In the genomic region with DNA sequence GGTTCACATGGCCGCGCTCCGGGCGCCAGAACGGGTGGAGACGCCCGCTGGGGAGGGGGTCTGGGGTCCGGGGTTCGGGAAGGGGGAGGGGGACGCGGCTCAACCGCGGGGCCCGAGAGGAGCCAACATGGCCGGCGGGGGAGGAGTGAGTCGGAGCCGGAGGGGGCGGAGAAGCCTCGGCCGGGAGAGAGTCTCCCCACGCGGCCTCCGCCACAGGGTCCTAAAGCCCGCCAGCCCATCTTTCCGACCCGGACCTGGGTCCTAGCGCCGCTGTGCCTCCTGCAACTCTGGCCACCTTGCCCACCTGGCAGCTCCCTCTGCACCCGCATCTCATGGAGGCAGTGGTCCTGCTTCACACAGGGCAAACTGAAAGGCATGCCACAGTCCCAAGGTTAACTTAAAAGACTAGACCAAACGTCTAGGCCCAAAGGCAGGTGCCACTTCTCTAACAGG, we compare ENCODE assay signal across 1 cellular context.
TF ChIP-seq lines count a peak whose summit lies in the region.

TSS of gene BAZ2A (minus strand) at position 147 of the 453 bp plus-strand sequence. CDS start 12,796 bp downstream, outside the sequence.

TF ChIP-seq in HEK293, 187 proteins besides CTCF, POLR2A, EP300 and RAD21 (continued from another document and continues in another):
- TF ChIP-seq, protein P1, sequence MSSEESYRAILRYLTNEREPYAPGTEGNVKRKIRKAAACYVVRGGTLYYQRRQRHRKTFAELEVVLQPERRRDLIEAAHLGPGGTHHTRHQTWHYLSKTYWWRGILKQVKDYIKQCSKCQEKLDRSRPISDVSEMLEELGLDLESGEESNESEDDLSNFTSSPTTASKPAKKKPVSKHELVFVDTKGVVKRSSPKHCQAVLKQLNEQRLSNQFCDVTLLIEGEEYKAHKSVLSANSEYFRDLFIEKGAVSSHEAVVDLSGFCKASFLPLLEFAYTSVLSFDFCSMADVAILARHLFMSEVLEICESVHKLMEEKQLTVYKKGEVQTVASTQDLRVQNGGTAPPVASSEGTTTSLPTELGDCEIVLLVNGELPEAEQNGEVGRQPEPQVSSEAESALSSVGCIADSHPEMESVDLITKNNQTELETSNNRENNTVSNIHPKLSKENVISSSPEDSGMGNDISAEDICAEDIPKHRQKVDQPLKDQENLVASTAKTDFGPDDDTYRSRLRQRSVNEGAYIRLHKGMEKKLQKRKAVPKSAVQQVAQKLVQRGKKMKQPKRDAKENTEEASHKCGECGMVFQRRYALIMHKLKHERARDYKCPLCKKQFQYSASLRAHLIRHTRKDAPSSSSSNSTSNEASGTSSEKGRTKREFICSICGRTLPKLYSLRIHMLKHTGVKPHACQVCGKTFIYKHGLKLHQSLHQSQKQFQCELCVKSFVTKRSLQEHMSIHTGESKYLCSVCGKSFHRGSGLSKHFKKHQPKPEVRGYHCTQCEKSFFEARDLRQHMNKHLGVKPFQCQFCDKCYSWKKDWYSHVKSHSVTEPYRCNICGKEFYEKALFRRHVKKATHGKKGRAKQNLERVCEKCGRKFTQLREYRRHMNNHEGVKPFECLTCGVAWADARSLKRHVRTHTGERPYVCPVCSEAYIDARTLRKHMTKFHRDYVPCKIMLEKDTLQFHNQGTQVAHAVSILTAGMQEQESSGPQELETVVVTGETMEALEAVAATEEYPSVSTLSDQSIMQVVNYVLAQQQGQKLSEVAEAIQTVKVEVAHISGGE (tag by site-specific recombination; conservative IDR thresholded peaks at IDR 0.05; ENCODE audit: low read depth) = peak; percentile 47; the same call in 1 of the 2 replicates
- TF ChIP-seq TCF7L2 (IDR thresholded peaks at IDR 0.05; ENCODE audit: borderline replicate concordance, low read depth, low read length) = no peak
- no peak for TF ChIP-seq ZNF670 (tag by site-specific recombination; IDR thresholded peaks at IDR 0.05; ENCODE audit: low read depth)
- no peak for TF ChIP-seq ZNF701 (tag by site-specific recombination; IDR thresholded peaks at IDR 0.05)
- no peak for TF ChIP-seq ZNF513 (tag by site-specific recombination; IDR thresholded peaks at IDR 0.05)
- no peak for TF ChIP-seq ZNF350 (tag by site-specific recombination; IDR thresholded peaks at IDR 0.05)
- no peak for TF ChIP-seq ZNF274 (IDR thresholded peaks at IDR 0.05; ENCODE audit: low read length)
- TF ChIP-seq ZNF274 (tag by site-specific recombination; IDR thresholded peaks at IDR 0.05; ENCODE audit: borderline replicate concordance) = no peak
- TF ChIP-seq ZSCAN5A (tag by site-specific recombination; IDR thresholded peaks at IDR 0.05) = peak; percentile 58; the same call in 1 of the 2 replicates
- TF ChIP-seq KLF9 (tag by site-specific recombination; IDR thresholded peaks at IDR 0.05; ENCODE audit: low read depth) = peak; percentile 76
- no peak for TF ChIP-seq ZNF747 (tag by site-specific recombination; IDR thresholded peaks at IDR 0.05)
- TF ChIP-seq ZNF248 (tag by site-specific recombination; IDR thresholded peaks at IDR 0.05) = no peak
- TF ChIP-seq, protein P2, sequence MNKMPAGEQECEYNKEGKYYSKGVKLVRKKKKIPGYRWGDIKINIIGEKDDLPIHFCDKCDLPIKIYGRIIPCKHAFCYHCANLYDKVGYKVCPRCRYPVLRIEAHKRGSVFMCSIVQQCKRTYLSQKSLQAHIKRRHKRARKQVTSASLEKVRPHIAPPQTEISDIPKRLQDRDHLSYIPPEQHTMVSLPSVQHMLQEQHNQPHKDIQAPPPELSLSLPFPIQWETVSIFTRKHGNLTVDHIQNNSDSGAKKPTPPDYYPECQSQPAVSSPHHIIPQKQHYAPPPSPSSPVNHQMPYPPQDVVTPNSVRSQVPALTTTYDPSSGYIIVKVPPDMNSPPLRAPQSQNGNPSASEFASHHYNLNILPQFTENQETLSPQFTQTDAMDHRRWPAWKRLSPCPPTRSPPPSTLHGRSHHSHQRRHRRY (tag by site-specific recombination; IDR thresholded peaks at IDR 0.05) = no peak
- peak; percentile 52 for TF ChIP-seq SCRT2 (tag by site-specific recombination; IDR thresholded peaks at IDR 0.05)
- no peak for TF ChIP-seq ZNF707 (tag by site-specific recombination; IDR thresholded peaks at IDR 0.05)
- TF ChIP-seq, protein P3, sequence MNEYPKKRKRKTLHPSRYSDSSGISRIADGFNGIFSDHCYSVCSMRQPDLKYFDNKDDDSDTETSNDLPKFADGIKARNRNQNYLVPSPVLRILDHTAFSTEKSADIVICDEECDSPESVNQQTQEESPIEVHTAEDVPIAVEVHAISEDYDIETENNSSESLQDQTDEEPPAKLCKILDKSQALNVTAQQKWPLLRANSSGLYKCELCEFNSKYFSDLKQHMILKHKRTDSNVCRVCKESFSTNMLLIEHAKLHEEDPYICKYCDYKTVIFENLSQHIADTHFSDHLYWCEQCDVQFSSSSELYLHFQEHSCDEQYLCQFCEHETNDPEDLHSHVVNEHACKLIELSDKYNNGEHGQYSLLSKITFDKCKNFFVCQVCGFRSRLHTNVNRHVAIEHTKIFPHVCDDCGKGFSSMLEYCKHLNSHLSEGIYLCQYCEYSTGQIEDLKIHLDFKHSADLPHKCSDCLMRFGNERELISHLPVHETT (tag by site-specific recombination; IDR thresholded peaks at IDR 0.05) = peak; percentile 82
- TF ChIP-seq ZNF223 (tag by site-specific recombination; IDR thresholded peaks at IDR 0.05) = no peak
- no peak for TF ChIP-seq GLI4 (tag by site-specific recombination; IDR thresholded peaks at IDR 0.05)
- no peak for TF ChIP-seq ZNF623 (tag by site-specific recombination; IDR thresholded peaks at IDR 0.05)
- TF ChIP-seq ZNF580 (tag by site-specific recombination; IDR thresholded peaks at IDR 0.05) = peak; percentile 57; the same call in 1 of the 2 replicates
- peak; percentile 43; the same call in 1 of the 2 replicates for TF ChIP-seq ZNF2 (tag by site-specific recombination; IDR thresholded peaks at IDR 0.05)
- TF ChIP-seq ZSCAN23 (tag by site-specific recombination; IDR thresholded peaks at IDR 0.05) = peak; percentile 72; the same call in 1 of the 2 replicates
- no peak for TF ChIP-seq ZNF521 (tag by site-specific recombination; IDR thresholded peaks at IDR 0.05)
- no peak for TF ChIP-seq ZNF121 (tag by site-specific recombination; IDR thresholded peaks at IDR 0.05)
- TF ChIP-seq, protein P4, sequence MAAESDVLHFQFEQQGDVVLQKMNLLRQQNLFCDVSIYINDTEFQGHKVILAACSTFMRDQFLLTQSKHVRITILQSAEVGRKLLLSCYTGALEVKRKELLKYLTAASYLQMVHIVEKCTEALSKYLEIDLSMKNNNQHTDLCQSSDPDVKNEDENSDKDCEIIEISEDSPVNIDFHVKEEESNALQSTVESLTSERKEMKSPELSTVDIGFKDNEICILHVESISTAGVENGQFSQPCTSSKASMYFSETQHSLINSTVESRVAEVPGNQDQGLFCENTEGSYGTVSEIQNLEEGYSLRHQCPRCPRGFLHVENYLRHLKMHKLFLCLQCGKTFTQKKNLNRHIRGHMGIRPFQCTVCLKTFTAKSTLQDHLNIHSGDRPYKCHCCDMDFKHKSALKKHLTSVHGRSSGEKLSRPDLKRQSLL (tag by site-specific recombination; IDR thresholded peaks at IDR 0.05) = peak; percentile 83
- TF ChIP-seq, protein P5, sequence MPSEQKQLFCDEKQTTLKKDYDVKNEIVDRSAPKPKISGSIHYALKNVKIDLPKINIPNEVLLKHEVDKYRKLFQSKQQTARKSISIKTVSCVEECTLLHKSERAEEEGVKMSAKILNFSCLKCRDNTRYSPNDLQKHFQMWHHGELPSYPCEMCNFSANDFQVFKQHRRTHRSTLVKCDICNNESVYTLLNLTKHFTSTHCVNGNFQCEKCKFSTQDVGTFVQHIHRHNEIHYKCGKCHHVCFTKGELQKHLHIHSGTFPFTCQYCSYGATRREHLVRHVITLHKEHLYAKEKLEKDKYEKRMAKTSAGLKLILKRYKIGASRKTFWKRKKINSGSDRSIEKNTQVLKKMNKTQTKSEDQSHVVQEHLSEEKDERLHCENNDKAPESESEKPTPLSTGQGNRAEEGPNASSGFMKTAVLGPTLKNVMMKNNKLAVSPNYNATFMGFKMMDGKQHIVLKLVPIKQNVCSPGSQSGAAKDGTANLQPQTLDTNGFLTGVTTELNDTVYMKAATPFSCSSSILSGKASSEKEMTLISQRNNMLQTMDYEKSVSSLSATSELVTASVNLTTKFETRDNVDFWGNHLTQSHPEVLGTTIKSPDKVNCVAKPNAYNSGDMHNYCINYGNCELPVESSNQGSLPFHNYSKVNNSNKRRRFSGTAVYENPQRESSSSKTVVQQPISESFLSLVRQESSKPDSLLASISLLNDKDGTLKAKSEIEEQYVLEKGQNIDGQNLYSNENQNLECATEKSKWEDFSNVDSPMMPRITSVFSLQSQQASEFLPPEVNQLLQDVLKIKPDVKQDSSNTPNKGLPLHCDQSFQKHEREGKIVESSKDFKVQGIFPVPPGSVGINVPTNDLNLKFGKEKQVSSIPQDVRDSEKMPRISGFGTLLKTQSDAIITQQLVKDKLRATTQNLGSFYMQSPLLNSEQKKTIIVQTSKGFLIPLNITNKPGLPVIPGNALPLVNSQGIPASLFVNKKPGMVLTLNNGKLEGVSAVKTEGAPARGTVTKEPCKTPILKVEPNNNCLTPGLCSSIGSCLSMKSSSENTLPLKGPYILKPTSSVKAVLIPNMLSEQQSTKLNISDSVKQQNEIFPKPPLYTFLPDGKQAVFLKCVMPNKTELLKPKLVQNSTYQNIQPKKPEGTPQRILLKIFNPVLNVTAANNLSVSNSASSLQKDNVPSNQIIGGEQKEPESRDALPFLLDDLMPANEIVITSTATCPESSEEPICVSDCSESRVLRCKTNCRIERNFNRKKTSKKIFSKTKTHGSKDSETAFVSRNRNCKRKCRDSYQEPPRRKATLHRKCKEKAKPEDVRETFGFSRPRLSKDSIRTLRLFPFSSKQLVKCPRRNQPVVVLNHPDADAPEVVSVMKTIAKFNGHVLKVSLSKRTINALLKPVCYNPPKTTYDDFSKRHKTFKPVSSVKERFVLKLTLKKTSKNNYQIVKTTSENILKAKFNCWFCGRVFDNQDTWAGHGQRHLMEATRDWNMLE (tag by site-specific recombination; conservative IDR thresholded peaks at IDR 0.05; ENCODE audit: low read depth) = no peak
- peak; percentile 93 for TF ChIP-seq ZNF184 (tag by site-specific recombination; IDR thresholded peaks at IDR 0.05)
- peak; percentile 59; the same call in 1 of the 2 replicates for TF ChIP-seq ZNF76 (tag by site-specific recombination; IDR thresholded peaks at IDR 0.05; ENCODE audit: borderline replicate concordance, low read depth)
- TF ChIP-seq KLF17 (tag by site-specific recombination; IDR thresholded peaks at IDR 0.05) = peak; percentile 95
- no peak for TF ChIP-seq ZFP41 (tag by site-specific recombination; IDR thresholded peaks at IDR 0.05; ENCODE audit: borderline replicate concordance)
- TF ChIP-seq ZBTB48 (tag by site-specific recombination; IDR thresholded peaks at IDR 0.05) = no peak; the same call in 1 of the 2 replicates
- no peak for TF ChIP-seq ZNF239 (tag by site-specific recombination; IDR thresholded peaks at IDR 0.05)
- TF ChIP-seq KLF10 (tag by site-specific recombination; IDR thresholded peaks at IDR 0.05) = peak; percentile 94
- TF ChIP-seq SALL2 (tag by site-specific recombination; IDR thresholded peaks at IDR 0.05; ENCODE audit: borderline replicate concordance) = no peak
- 0 out of 2 replicates have a peak, but pooled peaks have one; percentile 62 for TF ChIP-seq ZNF423 (tag by site-specific recombination; IDR thresholded peaks at IDR 0.05)
- TF ChIP-seq ZBTB1 (tag by site-specific recombination; IDR thresholded peaks at IDR 0.05) = no peak
- TF ChIP-seq OSR2 (tag by site-specific recombination; IDR thresholded peaks at IDR 0.05) = no peak
- TF ChIP-seq ZNF311 (tag by site-specific recombination; IDR thresholded peaks at IDR 0.05; ENCODE audit: borderline replicate concordance) = no peak
- peak; percentile 79 for TF ChIP-seq ZNF677 (tag by site-specific recombination; IDR thresholded peaks at IDR 0.05)
- TF ChIP-seq MYNN (tag by site-specific recombination; IDR thresholded peaks at IDR 0.05; ENCODE audit: borderline replicate concordance) = no peak; the same call in 1 of the 2 replicates
- TF ChIP-seq ZNF362 (tag by site-specific recombination; IDR thresholded peaks at IDR 0.05) = no peak
- no peak for TF ChIP-seq ZNF555 (tag by site-specific recombination; conservative IDR thresholded peaks at IDR 0.05)
- peak; percentile 90 for TF ChIP-seq ZNF660 (tag by site-specific recombination; IDR thresholded peaks at IDR 0.05)
- no peak for TF ChIP-seq ZNF48 (tag by site-specific recombination; IDR thresholded peaks at IDR 0.05)
- TF ChIP-seq ZNF624 (tag by site-specific recombination; IDR thresholded peaks at IDR 0.05) = no peak
